Comparison of ENCODE assay signal across 2 cellular contexts in the genomic region with DNA sequence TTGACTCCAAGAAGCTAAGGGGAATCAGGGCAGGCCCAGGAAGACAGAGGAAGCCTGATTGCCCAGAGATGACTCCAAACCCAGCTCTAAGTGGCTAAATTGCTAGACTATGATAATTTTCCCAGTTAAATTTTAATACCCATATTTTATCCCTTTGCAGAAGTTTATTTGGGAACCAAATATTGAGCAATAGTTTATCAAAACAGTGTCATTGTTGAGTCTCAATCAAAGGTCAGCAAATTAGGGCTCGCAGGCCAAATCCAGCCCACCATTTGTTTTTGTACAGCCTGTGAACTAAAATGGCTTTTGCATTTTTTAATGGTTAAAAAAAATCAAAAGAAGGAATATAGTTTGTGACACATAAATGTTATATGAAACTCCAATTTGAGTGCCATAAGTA.
TF ChIP-seq lines count a peak whose summit lies in the region.

No MANE protein-coding gene starts in this region.

TF ChIP-seq in liver, 16 proteins besides CTCF, POLR2A, EP300 and RAD21 (continued from another document):
- TF ChIP-seq HNF4G (IDR thresholded peaks at IDR 0.05), result no peak
TF ChIP-seq in liver: peak in this region for 2.

TF ChIP-seq in HepG2, 621 proteins besides CTCF, POLR2A, EP300 and RAD21 (continued from another document):
- no peak for TF ChIP-seq HOXA7 (CRISPR knock-in tag; IDR thresholded peaks at IDR 0.05)
- TF ChIP-seq FOXK1 (CRISPR knock-in tag; IDR thresholded peaks at IDR 0.05; ENCODE audit: borderline replicate concordance, low read depth), result no peak
- TF ChIP-seq HNRNPUL1 (IDR thresholded peaks at IDR 0.05; ENCODE audit: low read depth, low read length), result no peak
- TF ChIP-seq, protein P1, sequence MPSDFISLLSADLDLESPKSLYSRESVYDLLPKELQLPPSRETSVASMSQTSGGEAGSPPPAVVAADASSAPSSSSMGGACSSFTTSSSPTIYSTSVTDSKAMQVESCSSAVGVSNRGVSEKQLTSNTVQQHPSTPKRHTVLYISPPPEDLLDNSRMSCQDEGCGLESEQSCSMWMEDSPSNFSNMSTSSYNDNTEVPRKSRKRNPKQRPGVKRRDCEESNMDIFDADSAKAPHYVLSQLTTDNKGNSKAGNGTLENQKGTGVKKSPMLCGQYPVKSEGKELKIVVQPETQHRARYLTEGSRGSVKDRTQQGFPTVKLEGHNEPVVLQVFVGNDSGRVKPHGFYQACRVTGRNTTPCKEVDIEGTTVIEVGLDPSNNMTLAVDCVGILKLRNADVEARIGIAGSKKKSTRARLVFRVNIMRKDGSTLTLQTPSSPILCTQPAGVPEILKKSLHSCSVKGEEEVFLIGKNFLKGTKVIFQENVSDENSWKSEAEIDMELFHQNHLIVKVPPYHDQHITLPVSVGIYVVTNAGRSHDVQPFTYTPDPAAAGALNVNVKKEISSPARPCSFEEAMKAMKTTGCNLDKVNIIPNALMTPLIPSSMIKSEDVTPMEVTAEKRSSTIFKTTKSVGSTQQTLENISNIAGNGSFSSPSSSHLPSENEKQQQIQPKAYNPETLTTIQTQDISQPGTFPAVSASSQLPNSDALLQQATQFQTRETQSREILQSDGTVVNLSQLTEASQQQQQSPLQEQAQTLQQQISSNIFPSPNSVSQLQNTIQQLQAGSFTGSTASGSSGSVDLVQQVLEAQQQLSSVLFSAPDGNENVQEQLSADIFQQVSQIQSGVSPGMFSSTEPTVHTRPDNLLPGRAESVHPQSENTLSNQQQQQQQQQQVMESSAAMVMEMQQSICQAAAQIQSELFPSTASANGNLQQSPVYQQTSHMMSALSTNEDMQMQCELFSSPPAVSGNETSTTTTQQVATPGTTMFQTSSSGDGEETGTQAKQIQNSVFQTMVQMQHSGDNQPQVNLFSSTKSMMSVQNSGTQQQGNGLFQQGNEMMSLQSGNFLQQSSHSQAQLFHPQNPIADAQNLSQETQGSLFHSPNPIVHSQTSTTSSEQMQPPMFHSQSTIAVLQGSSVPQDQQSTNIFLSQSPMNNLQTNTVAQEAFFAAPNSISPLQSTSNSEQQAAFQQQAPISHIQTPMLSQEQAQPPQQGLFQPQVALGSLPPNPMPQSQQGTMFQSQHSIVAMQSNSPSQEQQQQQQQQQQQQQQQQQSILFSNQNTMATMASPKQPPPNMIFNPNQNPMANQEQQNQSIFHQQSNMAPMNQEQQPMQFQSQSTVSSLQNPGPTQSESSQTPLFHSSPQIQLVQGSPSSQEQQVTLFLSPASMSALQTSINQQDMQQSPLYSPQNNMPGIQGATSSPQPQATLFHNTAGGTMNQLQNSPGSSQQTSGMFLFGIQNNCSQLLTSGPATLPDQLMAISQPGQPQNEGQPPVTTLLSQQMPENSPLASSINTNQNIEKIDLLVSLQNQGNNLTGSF (CRISPR knock-in tag; IDR thresholded peaks at IDR 0.05), result no peak
- TF ChIP-seq RFXAP (CRISPR knock-in tag; IDR thresholded peaks at IDR 0.05; ENCODE audit: borderline replicate concordance), result no peak
- TF ChIP-seq ZNF577 (CRISPR knock-in tag; IDR thresholded peaks at IDR 0.05; ENCODE audit: borderline replicate concordance, low read depth), result no peak
